11 cellular contexts compared by ENCODE assay signal in the genomic region with DNA sequence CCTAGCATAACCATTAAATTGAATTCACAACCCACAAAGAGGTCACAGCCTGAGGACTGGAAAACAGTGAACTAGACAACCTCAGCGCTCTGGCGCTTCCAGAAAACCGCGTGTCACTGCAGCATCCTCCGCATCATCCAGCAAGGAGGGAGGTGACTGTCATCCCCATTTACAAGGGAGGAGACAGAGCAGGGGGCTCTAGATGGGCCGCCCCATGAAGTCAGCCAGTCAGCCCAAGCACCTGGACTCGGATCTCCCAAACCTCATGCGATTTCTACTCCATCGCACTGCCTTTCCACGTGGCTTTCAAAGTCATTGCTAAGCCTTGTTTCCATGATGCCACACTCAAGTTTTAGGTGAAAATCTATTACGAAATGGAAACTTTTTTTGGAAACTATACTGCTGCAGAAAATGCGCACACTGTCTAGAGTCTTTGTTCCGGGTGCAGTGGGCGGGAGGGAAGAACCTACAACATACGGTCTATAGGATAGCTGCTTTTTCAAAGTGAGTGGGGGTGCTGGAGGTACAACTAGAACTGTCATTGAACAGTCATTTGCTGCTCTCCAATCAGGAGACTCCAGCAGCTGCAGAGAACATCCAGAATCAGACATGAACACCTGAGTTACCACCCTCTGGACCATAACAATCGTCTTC. TPM values are rescaled to one million over a fixed set of nuclear protein-coding genes. Genes with fewer than 3 reads are reported as not detected.
A peak's percentile ranks its signal among the peaks of the same experiment; 100 is the strongest.
DNase-seq lines count a peak whose midpoint lies in the region; ATAC-seq and TF ChIP-seq lines count a peak whose summit lies in the region.
"Had no signal": no experiment of that assay in that cellular context is flagged by ENCODE, and none has a peak within 500 bp of the region (broad histone marks: within the 10 kb centered on the region; RNA-seq: fewer than 3 reads in every experiment).

No MANE protein-coding gene starts in this region.

- peaks cover 0 to 3% of the 10 kb centered on the region in 2 donors for H3K27me3 Mint-ChIP-seq in CD8-positive, alpha-beta memory T cell
- no peaks in the 10 kb centered on the region for H3K27me3 Mint-ChIP-seq in activated naive CD8-positive, alpha-beta T cell treated with anti-CD3 and anti-CD28 coated beads, Interleukin-2, amount 10 ng/mL, durations not matched to agents 7 days and 5 days
- peaks cover 2% of the 10 kb centered on the region for H3K27me3 Mint-ChIP-seq in neural progenitor cell (ENCODE audit: insufficient read depth, low read depth)

- no peaks in the 10 kb centered on the region for H3K9me2 ChIP-seq in OCI-LY1 (ENCODE audit: low read depth, low read length)

- H3K4me3 Mint-ChIP-seq in CD8-positive, alpha-beta memory T cell = peak overlapping the region; percentile 26 to 96 (median 48)
- H3K4me3 Mint-ChIP-seq in activated naive CD8-positive, alpha-beta T cell treated with anti-CD3 and anti-CD28 coated beads, Interleukin-2, amount 10 ng/mL, durations not matched to agents 7 days and 5 days = peak overlapping the region; percentile 74
- peak overlapping the region; percentile 90 for H3K4me3 Mint-ChIP-seq in neural progenitor cell

- H3K27ac Mint-ChIP-seq in CD8-positive, alpha-beta memory T cell = peak overlapping the region; percentile 36 to 97 (median 90)
- H3K27ac Mint-ChIP-seq in activated naive CD8-positive, alpha-beta T cell treated with anti-CD3 and anti-CD28 coated beads, Interleukin-2, amount 10 ng/mL, durations not matched to agents 7 days and 5 days = no peak overlapping the region
- no peak overlapping the region for H3K27ac Mint-ChIP-seq in neural progenitor cell

- no peaks in the 10 kb centered on the region for H3F3A ChIP-seq in OCI-LY1 (ENCODE audit: insufficient read depth, low read length)
- H3F3A ChIP-seq in neural progenitor cell (ENCODE audit: low read depth) = peaks cover 9% of the 10 kb centered on the region

- POLR2A ChIA-PET in CD8-positive, alpha-beta memory T cell (lab: Charles Lee) = interaction anchor here (0.6 to 0.7 kb wide), 2 partner anchors 166 to 321 kb away, joined by 5 to 10 read pairs; no protein-coding TSS in a partner anchor
- POLR2A ChIA-PET in activated naive CD8-positive, alpha-beta T cell treated with anti-CD3 and anti-CD28 coated beads, Interleukin-2, amount 10 ng/mL, durations not matched to agents 7 days and 5 days (lab: Charles Lee) = interaction anchor here (0.6 kb wide), 1 partner anchor 105 kb away, joined by 9 read pairs; no protein-coding TSS in a partner anchor

- H3K9me3 Mint-ChIP-seq in CD8-positive, alpha-beta memory T cell = no peaks in the 10 kb centered on the region
- H3K9me3 Mint-ChIP-seq in activated naive CD8-positive, alpha-beta T cell treated with anti-CD3 and anti-CD28 coated beads, Interleukin-2, amount 10 ng/mL, durations not matched to agents 7 days and 5 days = no peaks in the 10 kb centered on the region
- no peaks in the 10 kb centered on the region for H3K9me3 Mint-ChIP-seq in neural progenitor cell

- H3K27ac ChIP-seq in CD8-positive, alpha-beta memory T cell (ENCODE audit: low read depth, low read length) = no peak overlapping the region
- H3K27ac ChIP-seq in OCI-LY1 (ENCODE audit: low read depth, low read length, poor library complexity, severe bottlenecking) (no peak overlapping the region), neural progenitor cell (no peak overlapping the region)

- H2AFZ ChIP-seq in OCI-LY1 (ENCODE audit: low read length) (no peak overlapping the region), neural progenitor cell (replicated peaks) (no peak overlapping the region)

- H3K27me3 ChIP-seq in CD8-positive, alpha-beta memory T cell (ENCODE audit: insufficient read depth, low read length, poor library complexity, severe bottlenecking) = no peaks in the 10 kb centered on the region
- H3K27me3 ChIP-seq in OCI-LY1 (ENCODE audit: insufficient read depth, low read length) (no peaks in the 10 kb centered on the region), neural progenitor cell (no peaks in the 10 kb centered on the region)

- H3K79me2 ChIP-seq in OCI-LY1 (ENCODE audit: insufficient read depth, low read length) (peaks cover 52% of the 10 kb centered on the region), neural progenitor cell (ENCODE audit: low read depth) (peaks cover 76% of the 10 kb centered on the region)

- ATAC-seq in activated naive CD8-positive, alpha-beta T cell treated with anti-CD3 and anti-CD28 coated beads, Interleukin-2, amount 10 ng/mL, durations not matched to agents 7 days and 5 days (ENCODE audit: low read depth) = no peak
- ATAC-seq in HG02571 (IDR thresholded peaks at IDR 0.05; ENCODE audit: unreplicated experiment) = no peak
- ATAC-seq in HG03457 (IDR thresholded peaks at IDR 0.05; ENCODE audit: unreplicated experiment) = no peak
- ATAC-seq in GM19467 (IDR thresholded peaks at IDR 0.05; ENCODE audit: unreplicated experiment) = no peak
- ATAC-seq in HG02840 (IDR thresholded peaks at IDR 0.05; ENCODE audit: low FRiP score, unreplicated experiment) = no peak
- ATAC-seq: left cardiac atrium, sciatic nerve had no signal

- H3K9ac ChIP-seq in OCI-LY1 (ENCODE audit: low read length) (no peak overlapping the region), neural progenitor cell (no peak overlapping the region)

- no peak overlapping the region for H3K4me3 ChIP-seq in CD8-positive, alpha-beta memory T cell (ENCODE audit: low read length)
- H3K4me3 ChIP-seq in OCI-LY1 (ENCODE audit: low read depth, low read length, poor library complexity, severe bottlenecking) = peak overlapping the region; percentile 10
- H3K4me3 ChIP-seq in neural progenitor cell = no peak overlapping the region

- H4K20me1 ChIP-seq in OCI-LY1 (ENCODE audit: insufficient read depth, low read length) (no peaks in the 10 kb centered on the region), neural progenitor cell (ENCODE audit: low read depth) (peaks cover 76% of the 10 kb centered on the region)

- H3K9me3 ChIP-seq in CD8-positive, alpha-beta memory T cell (ENCODE audit: low read length) = no peaks in the 10 kb centered on the region
- H3K9me3 ChIP-seq in OCI-LY1 (ENCODE audit: low read length) (no peaks in the 10 kb centered on the region), neural progenitor cell (ENCODE audit: low read depth) (no peaks in the 10 kb centered on the region)

- peaks cover 41% of the 10 kb centered on the region for H3K4me1 ChIP-seq in CD8-positive, alpha-beta memory T cell (ENCODE audit: insufficient read depth, low read length)
- H3K4me1 ChIP-seq in OCI-LY1 (ENCODE audit: insufficient read depth, low read length, severe bottlenecking) (peaks cover 39% of the 10 kb centered on the region), neural progenitor cell (peaks cover 16% of the 10 kb centered on the region)

- CTCF ChIA-PET in CD8-positive, alpha-beta memory T cell (lab: Charles Lee) = no interaction called here

- H3K36me3 Mint-ChIP-seq in CD8-positive, alpha-beta memory T cell = peaks cover 0 to 19% (median 0%) of the 10 kb centered on the region in 3 donors
- peaks cover 2% of the 10 kb centered on the region for H3K36me3 Mint-ChIP-seq in activated naive CD8-positive, alpha-beta T cell treated with anti-CD3 and anti-CD28 coated beads, Interleukin-2, amount 10 ng/mL, durations not matched to agents 7 days and 5 days
- H3K36me3 Mint-ChIP-seq in neural progenitor cell = peaks cover 6% of the 10 kb centered on the region

- H3K4me1 Mint-ChIP-seq in CD8-positive, alpha-beta memory T cell = peaks cover 45 to 65% (median 60%) of the 10 kb centered on the region in 3 donors
- H3K4me1 Mint-ChIP-seq in activated naive CD8-positive, alpha-beta T cell treated with anti-CD3 and anti-CD28 coated beads, Interleukin-2, amount 10 ng/mL, durations not matched to agents 7 days and 5 days = peaks cover 34% of the 10 kb centered on the region
- peaks cover 33% of the 10 kb centered on the region for H3K4me1 Mint-ChIP-seq in neural progenitor cell

- H3K4me2 ChIP-seq in OCI-LY1 (ENCODE audit: low read length) = peak overlapping the region; percentile 16; the same call in 1 of the 2 replicates
- H3K4me2 ChIP-seq in neural progenitor cell = no peak overlapping the region

- DNase-seq in CD8-positive, alpha-beta memory T cell = no peak
- DNase-seq in activated naive CD8-positive, alpha-beta T cell treated with anti-CD3 and anti-CD28 coated beads, Interleukin-2, amount 10 ng/mL, durations not matched to agents 7 days and 5 days = no peak
- DNase-seq in neural progenitor cell (ENCODE audit: low spot score) = no peak
- DNase-seq: left cardiac atrium, NCI-H1092 treated with DMSO at 0.1 percent for 48 hours had no signal

- H3K36me3 ChIP-seq in CD8-positive, alpha-beta memory T cell (ENCODE audit: insufficient read depth, low read length) = no peaks in the 10 kb centered on the region
- H3K36me3 ChIP-seq in OCI-LY1 (ENCODE audit: insufficient read depth, low read length) = 0 out of 2 replicates have a peak, but pooled peaks cover 3% of the 10 kb centered on the region
- H3K36me3 ChIP-seq in neural progenitor cell = no peaks in the 10 kb centered on the region

- TF ChIP-seq CTCF in OCI-LY1 (IDR thresholded peaks at IDR 0.05; ENCODE audit: low read length) (no peak), neural progenitor cell (IDR thresholded peaks at IDR 0.05) (no peak)

RNA-seq across cellular contexts. Expression of gene AP3D1, which starts 2.8 kb away (rescaled TPM):
- 10 to 100 TPM; 96.5 to 99.2 TPM for total RNA-seq in CD8-positive, alpha-beta memory T cell
- 44.2 TPM for polyA plus RNA-seq in CD8-positive, alpha-beta memory T cell
- total RNA-seq in activated naive CD8-positive, alpha-beta T cell treated with anti-CD3 and anti-CD28 coated beads, Interleukin-2, amount 10 ng/mL, durations not matched to agents 7 days and 5 days = 10 to 100 TPM; 92.6 to 96.5 TPM
- 50.9 and 93.7 TPM in 2 replicates for total RNA-seq in neural progenitor cell (ENCODE audit: low replicate concordance)

RNA-seq across cellular contexts. Expression of gene DOT1L, which starts 15.1 kb away (rescaled TPM):
- total RNA-seq in CD8-positive, alpha-beta memory T cell = 10 to 100 TPM; 82.0 to 84.9 TPM
- polyA plus RNA-seq in CD8-positive, alpha-beta memory T cell = 1.2 TPM
- total RNA-seq in activated naive CD8-positive, alpha-beta T cell treated with anti-CD3 and anti-CD28 coated beads, Interleukin-2, amount 10 ng/mL, durations not matched to agents 7 days and 5 days = 10 to 100 TPM; 50.1 to 56.2 TPM
- 8.9 and 21.1 TPM in 2 replicates for total RNA-seq in neural progenitor cell (ENCODE audit: low replicate concordance)

RNA-seq across cellular contexts. Expression of gene IZUMO4, which starts 51.9 kb away (rescaled TPM):
- 1 to 10 TPM; 8.9 to 9.7 TPM for total RNA-seq in CD8-positive, alpha-beta memory T cell
- 0.58 TPM for polyA plus RNA-seq in CD8-positive, alpha-beta memory T cell
- 10 to 100 TPM; 16.0 to 17.7 TPM for total RNA-seq in activated naive CD8-positive, alpha-beta T cell treated with anti-CD3 and anti-CD28 coated beads, Interleukin-2, amount 10 ng/mL, durations not matched to agents 7 days and 5 days
- 3.7 TPM in 1 of 2 replicates, not detected in the other for total RNA-seq in neural progenitor cell (ENCODE audit: low replicate concordance)

RNA-seq across cellular contexts. Expression of gene MOB3A, which starts 52.5 kb away (rescaled TPM):
- 100 to 1,000 TPM; 171 to 188 TPM for total RNA-seq in CD8-positive, alpha-beta memory T cell
- polyA plus RNA-seq in CD8-positive, alpha-beta memory T cell = 106 TPM
- 100 to 1,000 TPM; 190 to 200 TPM for total RNA-seq in activated naive CD8-positive, alpha-beta T cell treated with anti-CD3 and anti-CD28 coated beads, Interleukin-2, amount 10 ng/mL, durations not matched to agents 7 days and 5 days
- 6.0 and 15.9 TPM in 2 replicates for total RNA-seq in neural progenitor cell (ENCODE audit: low replicate concordance)

Comparison
In these comparisons a context has a peak if more than half of its experiments do, and no peak if none do; other contexts are left out.
1. H3K27ac Mint-ChIP-seq: peak in CD8-positive, alpha-beta memory T cell (8 of 8); none in activated naive CD8-positive, alpha-beta T cell treated with anti-CD3 and anti-CD28 coated beads, Interleukin-2, amount 10 ng/mL, durations not matched to agents 7 days and 5 days (single experiment) and neural progenitor cell (single experiment).
2. Peak in every context shown above with its lines, with median percentiles within 50 percentile points of each other: H3K4me3 Mint-ChIP-seq.